21 cellular contexts compared by ENCODE assay signal in the genomic region with DNA sequence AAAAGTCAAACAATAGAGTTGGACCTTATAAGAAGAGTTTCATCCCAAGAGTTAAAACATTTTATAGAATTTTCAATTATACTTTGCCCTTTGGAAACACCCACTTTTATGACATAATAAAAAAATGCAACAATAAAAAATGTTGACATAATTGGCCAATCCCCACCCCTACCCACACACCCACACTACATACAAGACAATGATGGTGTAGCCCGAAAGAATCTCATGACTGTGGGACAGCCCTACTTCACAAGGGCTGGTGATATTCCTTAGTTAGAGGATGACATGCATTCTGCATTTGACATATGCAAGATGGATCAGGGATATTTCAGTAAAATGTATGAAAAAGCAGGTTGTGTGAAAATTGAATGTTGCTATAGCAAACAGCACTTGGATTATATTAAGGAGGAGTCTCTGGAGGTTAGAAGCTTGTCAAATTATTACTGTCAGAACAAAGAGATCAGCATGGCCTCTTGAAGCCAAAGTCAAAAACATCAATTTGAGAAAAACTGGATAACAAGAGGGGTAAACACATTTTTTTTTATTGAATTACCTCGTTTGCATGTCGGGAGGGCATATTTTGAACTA.
"Had no signal": no experiment of that assay in that cellular context is flagged by ENCODE, and none has a peak within 500 bp of the region (broad histone marks: within the 10 kb centered on the region; RNA-seq: fewer than 3 reads in every experiment).

No MANE protein-coding gene starts in this region.

- H3K4me3 ChIP-seq: Peyer's patch, SJCRH30 had no signal

- ATAC-seq: activated CD8-positive, alpha-beta T cell treated with anti-CD3 and anti-CD28 coated beads for 36 hours; activated T-cell treated with anti-CD3 and anti-CD28 coated beads, Interleukin-2, amount 50 U/mL, for 72 hours had no signal

- FAIRE-seq: astrocyte had no signal

- H3K27ac Mint-ChIP-seq: activated CD8-positive, alpha-beta T cell treated with anti-CD3 and anti-CD28 coated beads for 36 hours; activated T-cell treated with anti-CD3 and anti-CD28 coated beads, Interleukin-2, amount 50 U/mL, for 72 hours; activated T-helper 2 cell treated with anti-CD3 and anti-CD28 coated beads, Interferon-gamma antibody, Interleukin-2, Interleukin-4, amounts not matched to agents 10 μg/mL and 5 μg/mL and 100 μg/mL, durations not matched to agents 14 hours and 24 hours and 36 hours had no signal

- H3K27me3 Mint-ChIP-seq: activated CD8-positive, alpha-beta T cell treated with anti-CD3 and anti-CD28 coated beads for 36 hours; activated naive CD4-positive, alpha-beta T cell treated with anti-CD3 and anti-CD28 coated beads, Interleukin-2, amount 50 U/mL, for 24 hours had no signal

- H3K27ac ChIP-seq: RWPE1, SJCRH30 had no signal

- H3K9ac ChIP-seq: SK-N-SH had no signal

- H3K36me3 ChIP-seq: Peyer's patch, SJCRH30 had no signal

- H3K4me1 ChIP-seq: SJCRH30 had no signal

- H3K36me3 Mint-ChIP-seq: activated naive CD4-positive, alpha-beta T cell treated with anti-CD3 and anti-CD28 coated beads, Interleukin-2, amount 50 U/mL, for 24 hours; brain had no signal

- H3K27me3 ChIP-seq: Peyer's patch had no signal

- H3K4me3 Mint-ChIP-seq: activated CD8-positive, alpha-beta T cell treated with anti-CD3 and anti-CD28 coated beads for 36 hours; activated naive CD4-positive, alpha-beta T cell treated with anti-CD3 and anti-CD28 coated beads, Interleukin-2, amount 50 U/mL, for 24 hours; activated T-cell treated with anti-CD3 and anti-CD28 coated beads, Interleukin-2, amount 50 U/mL, for 72 hours; brain; T-helper 2 cell treated with Interferon-gamma antibody and Interleukin-4, amounts not matched to agents 5 μg/mL and 100 μg/mL, for 36 hours had no signal

- DNase-seq: activated CD4-positive, alpha-beta T cell treated with anti-CD3 and anti-CD28 coated beads for 4 hours; activated CD8-positive, alpha-beta memory T cell treated with anti-CD3 and anti-CD28 coated beads, Interleukin-2, amount 50 U/mL, for 4 hours; activated CD8-positive, alpha-beta T cell treated with anti-CD3 and anti-CD28 coated beads for 36 hours; activated gamma-delta T cell treated with Interleukin-2 at 50 U/mL for 16 hours; activated T-cell treated with anti-CD3 and anti-CD28 coated beads, Interleukin-2, amount 50 U/mL, for 72 hours; amygdala; NCI-H146; NCI-H187 treated with DMSO at 0.1 percent for 48 hours; NCI-H2081 treated with DMSO at 0.1 percent for 48 hours; NCI-H446; NCI-H524; Peyer's patch; Right ventricle myocardium superior; SJCRH30; SK-N-SH had no signal

- H3K9me3 Mint-ChIP-seq: brain had no signal

- H3K9me3 ChIP-seq: Peyer's patch, SJCRH30, SK-N-SH had no signal
